8 cellular contexts compared by ENCODE assay signal in the genomic region with DNA sequence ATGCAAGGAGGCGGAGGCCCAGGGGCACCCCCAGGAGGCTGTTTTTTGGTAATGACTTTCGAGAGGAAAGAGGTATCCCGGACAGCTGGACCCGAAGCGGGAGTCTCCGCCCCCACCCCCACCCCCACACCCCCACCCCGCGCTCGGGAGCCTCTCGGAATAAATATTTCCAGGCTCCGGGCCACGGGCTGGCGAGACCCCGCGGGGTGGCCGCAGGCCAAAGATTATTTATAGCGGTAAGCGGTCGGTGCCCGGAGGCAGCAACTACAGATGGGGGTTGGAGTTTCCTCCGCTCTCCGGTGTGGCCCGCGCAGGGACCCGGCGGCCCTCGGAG. TPM values are rescaled to one million over a fixed set of nuclear protein-coding genes. Genes with fewer than 3 reads are reported as not detected.
DNase-seq lines count a peak whose midpoint lies in the region; FAIRE-seq and TF ChIP-seq lines count a peak whose summit lies in the region.

No MANE protein-coding gene starts in this region.

- TF ChIP-seq CTCF in astrocyte of the cerebellum (IDR thresholded peaks at IDR 0.05; ENCODE audit: low read depth, low read length, missing control alignments) = no peak

- FAIRE-seq in GM19239 (lab: Jason Lieb, UNC) = no peak

- H3K4me1 ChIP-seq in iPS-20b (ENCODE audit: insufficient read depth, low read length) (peaks cover 11% of the 10 kb centered on the region; the same call in 1 of the 2 replicates), skeletal muscle tissue (ENCODE audit: control insufficient read depth in 3 of 3, insufficient read depth in 3 of 3, low read length in 3 of 3) (peaks cover 56 to 65% (median 57%) of the 10 kb centered on the region in 3 donors)

- peaks cover 86% of the 10 kb centered on the region for H3K27me3 ChIP-seq in H7 (ENCODE audit: control insufficient read depth, insufficient read depth, low read length)
- peaks cover 99% of the 10 kb centered on the region for H3K27me3 ChIP-seq in iPS-20b (ENCODE audit: insufficient read depth, low read length)
- peaks cover 10 to 43% (median 35%) of the 10 kb centered on the region in 3 donors for H3K27me3 ChIP-seq in skeletal muscle tissue (ENCODE audit: control insufficient read depth in 3 of 3, insufficient read depth in 3 of 3, low read length in 3 of 3)

- in situ Hi-C loops in astrocyte of the cerebellum (cut with HindIII; ENCODE audit: low sequenced_read_pairs) = loop anchor here (25.0 kb wide), 1 partner anchor 332 kb away; no protein-coding TSS in a partner anchor

- no peaks in the 10 kb centered on the region for H3K36me3 ChIP-seq in H7 (replicated peaks; ENCODE audit: control insufficient read depth, insufficient read depth, low read length)
- H3K36me3 ChIP-seq in iPS-20b (ENCODE audit: insufficient read depth, low read depth, low read length) = no peaks in the 10 kb centered on the region
- no peaks in the 10 kb centered on the region for H3K36me3 ChIP-seq in skeletal muscle tissue (ENCODE audit: control insufficient read depth in 3 of 3, insufficient read depth in 3 of 3, low read length in 3 of 3)

- peak overlapping the region; percentile 52 for H3K4me3 ChIP-seq in H7 (ENCODE audit: insufficient read depth, low read depth, low read length)
- H3K4me3 ChIP-seq in astrocyte of the cerebellum (ENCODE audit: low read depth, low read length) = peak overlapping the region; percentile 31
- H3K4me3 ChIP-seq in iPS-20b (ENCODE audit: low read length) = peak overlapping the region; percentile 73; the same call in 1 of the 2 replicates
- peak overlapping the region; percentile 63 to 73 (median 69) for H3K4me3 ChIP-seq in skeletal muscle tissue (ENCODE audit: low read length in 3 of 3)

- H3K9ac ChIP-seq in iPS-20b (ENCODE audit: low read depth, low read length) = no peak overlapping the region
- peak overlapping the region; percentile 45 to 83 (median 69) for H3K9ac ChIP-seq in skeletal muscle tissue (ENCODE audit: low read depth in 1 of 3, low read length in 3 of 3)

- no peak for DNase-seq in H7
- DNase-seq in astrocyte of the cerebellum (ENCODE audit: low read depth) = no peak
- no peak for DNase-seq in cerebellar nuclear complex (lab: John Stamatoyannopoulos, UW)
- DNase-seq in GM19239 (ENCODE audit: insufficient read length, low spot score) = no peak
- DNase-seq in H4 (ENCODE audit: low spot score) = no peak
- DNase-seq in activated T-cell treated with anti-CD3 and anti-CD28 coated beads, Interleukin-2, amount 50 U/mL, for 1 hour = no peak

- H3K27ac ChIP-seq in iPS-20b (ENCODE audit: low read length) (no peak overlapping the region), skeletal muscle tissue (ENCODE audit: low read depth, low read length) (peak overlapping the region; percentile 73)

- H3K9me3 ChIP-seq in iPS-20b (ENCODE audit: insufficient read depth, low read depth, low read length) = 0 out of 2 replicates have a peak, but pooled peaks cover 4% of the 10 kb centered on the region
- no peaks in the 10 kb centered on the region for H3K9me3 ChIP-seq in skeletal muscle tissue (ENCODE audit: control insufficient read depth in 3 of 3, low read length in 3 of 3)

RNA-seq across cellular contexts. Expression of a gene that starts 3.3 kb away (rescaled TPM):
- 1.1 and 1.3 TPM in 2 replicates for total RNA-seq in H7 (2014; rRNA removed; shearing (Covaris generic))
- 6.8 TPM for total RNA-seq in skeletal muscle tissue
- total RNA-seq in H4 (2014; rRNA removed; shearing (Covaris generic)) = 1.5 and 1.7 TPM in 2 replicates
